In the genomic region with DNA sequence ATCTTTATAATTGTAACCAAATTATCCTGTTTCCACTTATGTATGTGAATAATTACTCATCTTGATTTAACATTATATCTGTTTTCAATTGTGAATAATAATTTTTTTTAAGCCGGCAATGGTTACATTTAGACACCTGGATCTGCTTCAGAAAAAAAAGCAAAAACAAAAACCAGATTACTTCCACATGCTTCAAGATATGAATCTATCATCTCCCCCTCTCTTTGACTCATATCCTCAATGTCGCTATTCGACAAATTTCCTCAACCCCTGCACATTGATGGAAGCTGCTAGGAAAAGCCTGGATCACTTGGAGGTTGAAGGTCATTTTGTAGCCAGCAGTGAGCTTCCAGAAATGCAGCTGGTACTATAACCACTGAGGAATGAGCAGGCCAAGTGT, we compare ENCODE assay signal across 24 cellular contexts. TPM values are rescaled to one million over a fixed set of nuclear protein-coding genes. Genes with fewer than 3 reads are reported as not detected.
DNase-seq lines count a peak whose midpoint lies in the region; ATAC-seq, FAIRE-seq and TF ChIP-seq lines count a peak whose summit lies in the region.
"Had no signal": no experiment of that assay in that cellular context is flagged by ENCODE, and none has a peak within 500 bp of the region (broad histone marks: within the 10 kb centered on the region; RNA-seq: fewer than 3 reads in every experiment).

No MANE protein-coding gene starts in this region.

- H3K27ac Mint-ChIP-seq in glutamatergic neuron (ENCODE audit: unreplicated experiment): peak overlapping the region; percentile 97
- H3K27ac Mint-ChIP-seq: T-cell had no signal

- H3K4me1 ChIP-seq in GM23248 (ENCODE audit: insufficient read depth) (peaks cover 16% of the 10 kb centered on the region), sigmoid colon (peaks cover 0 to 13% (median 9%) of the 10 kb centered on the region in 4 donors)

- peak overlapping the region; percentile 16 for H3K4me2 ChIP-seq in GM23248 (ENCODE audit: unreplicated experiment)

- no peak overlapping the region for H3K4me3 ChIP-seq in GM23248
- H3K4me3 ChIP-seq in sigmoid colon: no peak overlapping the region
- H3K4me3 ChIP-seq: SK-N-MC had no signal

- in situ Hi-C loops in GM23248 (cut with MboI): no loop called here

- H3K27me3 ChIP-seq in GM23248 (replicated peaks; ENCODE audit: insufficient read depth) (no peaks in the 10 kb centered on the region), sigmoid colon (no peaks in the 10 kb centered on the region)

- intact Hi-C loops in sigmoid colon (cut with DNase I): no loop called here

- 0 to 3% methylated on average over 3 of the region's 3 CpGs for WGBS in GM23248 (ENCODE audit: low coverage in 1 of 2, low lambda C conversion rate in 2 of 2, missing lambda C conversion rate in 2 of 2), 2 experiments
- 90 to 96% methylated on average over 3 of the region's 3 CpGs for WGBS in sigmoid colon, 2 donors

- no peak overlapping the region for H3K27ac ChIP-seq in GM23248
- H3K27ac ChIP-seq in sigmoid colon: no peak overlapping the region
- H3K27ac ChIP-seq: C4-2B, SK-N-MC had no signal

- TF ChIP-seq CTCF in glutamatergic neuron (IDR thresholded peaks at IDR 0.05; ENCODE audit: partially characterized antibody, unreplicated experiment) (no peak), sigmoid colon (IDR thresholded peaks at IDR 0.05) (no peak)

- no peaks in the 10 kb centered on the region for H3K9me2 ChIP-seq in GM23248 (ENCODE audit: insufficient read depth)

- peaks cover 16% of the 10 kb centered on the region; the same call in 1 of the 2 replicates for H3F3A ChIP-seq in GM23248 (ENCODE audit: insufficient read depth)

- H3K36me3 ChIP-seq in GM23248 (ENCODE audit: low read depth): no peaks in the 10 kb centered on the region
- no peaks in the 10 kb centered on the region for H3K36me3 ChIP-seq in sigmoid colon

- H3K36me3 Mint-ChIP-seq in glutamatergic neuron (ENCODE audit: unreplicated experiment): no peaks in the 10 kb centered on the region
- H3K36me3 Mint-ChIP-seq: T-cell had no signal

- peaks cover 30% of the 10 kb centered on the region for H3K4me1 Mint-ChIP-seq in glutamatergic neuron (ENCODE audit: low read depth, unreplicated experiment)

- no peak overlapping the region for H2AFZ ChIP-seq in GM23248

- H3K79me2 ChIP-seq in GM23248 (ENCODE audit: insufficient read depth): no peaks in the 10 kb centered on the region

- ATAC-seq in HG02610 (IDR thresholded peaks at IDR 0.05; ENCODE audit: unreplicated experiment): no peak
- ATAC-seq: HCT116, HepG2, Panc1, T-cell had no signal

- no peak overlapping the region for H3K9ac ChIP-seq in GM23248

- no peak for TF ChIP-seq EP300 in sigmoid colon (IDR thresholded peaks at IDR 0.05)

- peaks cover 6% of the 10 kb centered on the region for H3K9me3 Mint-ChIP-seq in glutamatergic neuron (ENCODE audit: unreplicated experiment)
- H3K9me3 Mint-ChIP-seq: T-cell had no signal

- peak; percentile 48 for FAIRE-seq in endometrium (lab: Jason Lieb, UNC)
- FAIRE-seq: HepG2 had no signal

- DNase-seq in GM23248 (peak; percentile 53), glutamatergic neuron (no peak), sigmoid colon (no peak), NCI-H2029 treated with DMSO at 0.1 percent for 48 hours (lab: John Stamatoyannopoulos, UW) (no peak)
- no peak for DNase-seq in activated CD4-positive, alpha-beta T cell treated with anti-CD3 and anti-CD28 coated beads, Interleukin-2, amount 50 U/mL, for 4 hours
- DNase-seq: AML-193, DMS79 treated with DMSO at 0.1 percent for 48 hours, GDM1, Karpas-422, NCI-H1048, NCI-H1436, NCI-H1930, NCI-H345, NCI-H524 treated with DMSO at 0.1 percent for 48 hours, T-cell had no signal

- peaks cover 6% of the 10 kb centered on the region for H3K27me3 Mint-ChIP-seq in glutamatergic neuron (ENCODE audit: unreplicated experiment)
- H3K27me3 Mint-ChIP-seq: T-cell had no signal

- no peak for TF ChIP-seq POLR2A in sigmoid colon (IDR thresholded peaks at IDR 0.05)

- no peaks in the 10 kb centered on the region for H3K9me3 ChIP-seq in GM23248 (ENCODE audit: low read depth)
- no peaks in the 10 kb centered on the region for H3K9me3 ChIP-seq in sigmoid colon

- H3K4me3 Mint-ChIP-seq in glutamatergic neuron (ENCODE audit: unreplicated experiment): peak overlapping the region; percentile 41
- H3K4me3 Mint-ChIP-seq: T-cell had no signal

- H4K20me1 ChIP-seq in GM23248 (ENCODE audit: insufficient read depth): no peaks in the 10 kb centered on the region

TF ChIP-seq in PFSK-1, 5 proteins besides CTCF, POLR2A, EP300 and RAD21:
- TF ChIP-seq, protein P1, sequence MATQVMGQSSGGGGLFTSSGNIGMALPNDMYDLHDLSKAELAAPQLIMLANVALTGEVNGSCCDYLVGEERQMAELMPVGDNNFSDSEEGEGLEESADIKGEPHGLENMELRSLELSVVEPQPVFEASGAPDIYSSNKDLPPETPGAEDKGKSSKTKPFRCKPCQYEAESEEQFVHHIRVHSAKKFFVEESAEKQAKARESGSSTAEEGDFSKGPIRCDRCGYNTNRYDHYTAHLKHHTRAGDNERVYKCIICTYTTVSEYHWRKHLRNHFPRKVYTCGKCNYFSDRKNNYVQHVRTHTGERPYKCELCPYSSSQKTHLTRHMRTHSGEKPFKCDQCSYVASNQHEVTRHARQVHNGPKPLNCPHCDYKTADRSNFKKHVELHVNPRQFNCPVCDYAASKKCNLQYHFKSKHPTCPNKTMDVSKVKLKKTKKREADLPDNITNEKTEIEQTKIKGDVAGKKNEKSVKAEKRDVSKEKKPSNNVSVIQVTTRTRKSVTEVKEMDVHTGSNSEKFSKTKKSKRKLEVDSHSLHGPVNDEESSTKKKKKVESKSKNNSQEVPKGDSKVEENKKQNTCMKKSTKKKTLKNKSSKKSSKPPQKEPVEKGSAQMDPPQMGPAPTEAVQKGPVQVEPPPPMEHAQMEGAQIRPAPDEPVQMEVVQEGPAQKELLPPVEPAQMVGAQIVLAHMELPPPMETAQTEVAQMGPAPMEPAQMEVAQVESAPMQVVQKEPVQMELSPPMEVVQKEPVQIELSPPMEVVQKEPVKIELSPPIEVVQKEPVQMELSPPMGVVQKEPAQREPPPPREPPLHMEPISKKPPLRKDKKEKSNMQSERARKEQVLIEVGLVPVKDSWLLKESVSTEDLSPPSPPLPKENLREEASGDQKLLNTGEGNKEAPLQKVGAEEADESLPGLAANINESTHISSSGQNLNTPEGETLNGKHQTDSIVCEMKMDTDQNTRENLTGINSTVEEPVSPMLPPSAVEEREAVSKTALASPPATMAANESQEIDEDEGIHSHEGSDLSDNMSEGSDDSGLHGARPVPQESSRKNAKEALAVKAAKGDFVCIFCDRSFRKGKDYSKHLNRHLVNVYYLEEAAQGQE (IDR thresholded peaks at IDR 0.05; ENCODE audit: insufficient read depth in 1 of 2, low read depth in 2 of 2, low read length in 2 of 2): peak in 1 of 2 experiments; percentile 44; a peak in 1 of 4 replicates
- TF ChIP-seq FOXP2 (optimal IDR thresholded peaks at IDR 0.05; ENCODE audit: borderline replicate concordance, extremely low read depth, extremely low read length, insufficient read depth) (no peak), POLR2AphosphoS5 (IDR thresholded peaks at IDR 0.05; ENCODE audit: low read depth, low read length) (0 out of 2 replicates have a peak, but pooled peaks have one; percentile 37), TAF1 (IDR thresholded peaks at IDR 0.05; ENCODE audit: borderline replicate concordance, insufficient read depth, low read length) (peak; percentile 30; the same call in 1 of the 2 replicates), SIN3A (IDR thresholded peaks at IDR 0.05; ENCODE audit: borderline replicate concordance, insufficient read depth, low read length) (0 out of 2 replicates have a peak, but pooled peaks have one; percentile 23)

RNA-seq across cellular contexts. Expression of a gene that starts 42.7 kb away (rescaled TPM):
- total RNA-seq in GM23248 (2014; rRNA removed; shearing (Covaris generic)): 1.2 and 1.5 TPM in 2 replicates
- polyA plus RNA-seq in GM23248 (2016; fragmentation: Nextera tagmentation; extraction: Ambion mirVana) (0.49 and 0.88 TPM in 2 replicates), sigmoid colon (under 1 TPM in 2 of 3 donors, not detected in 1; 0.23 to 0.60 TPM)
- polyA plus RNA-seq in PFSK-1 (2012; ENCODE audit: insufficient read length, low read depth): 0.20 TPM
- total RNA-seq in glutamatergic neuron (ENCODE audit: unreplicated experiment) (54.3 TPM), sigmoid colon (1 to 10 TPM in 2 of 4 donors, under 1 TPM in 2; 0.14 to 2.2 (median 1.2) TPM)
- total RNA-seq: MCF 10A had no signal

Comparison
In these comparisons a context has a peak if more than half of its experiments do, and no peak if none do; other contexts are left out.
1. RNA of a gene that starts 42.7 kb away (total RNA-seq): 54.3 TPM in glutamatergic neuron (single experiment); 0.14 to 2.2 TPM in sigmoid colon and 1.2 to 1.5 TPM in GM23248; every median in the first group is over 10 times any median in the second.